2 cellular contexts compared by ENCODE assay signal in the genomic region with DNA sequence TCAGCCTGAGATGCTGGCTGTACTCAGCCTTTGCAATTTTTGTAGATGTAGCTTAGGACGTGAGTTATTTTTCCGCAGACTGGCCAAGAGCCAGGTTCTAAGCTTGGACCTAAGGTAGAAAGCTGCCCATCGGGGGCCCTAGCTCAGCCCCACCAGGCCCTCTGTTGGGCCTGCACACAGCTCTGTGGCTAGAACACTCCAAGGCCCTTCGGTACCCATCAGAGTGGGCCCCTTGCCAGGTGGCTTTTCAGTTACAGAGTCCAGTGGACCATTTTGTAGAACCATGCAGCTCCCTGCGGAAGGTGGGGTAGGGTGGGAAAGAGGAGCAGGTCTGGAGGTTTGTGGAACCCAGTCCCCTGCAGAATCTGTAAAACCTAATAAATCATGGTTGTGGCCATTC.
TF ChIP-seq lines count a peak whose summit lies in the region.

No MANE protein-coding gene starts in this region.

TF ChIP-seq in IMR-90, 13 proteins besides CTCF, POLR2A, EP300 and RAD21:
- TF ChIP-seq MXI1 (IDR thresholded peaks at IDR 0.05; ENCODE audit: borderline replicate concordance, low read depth, low read length) = no peak
- TF ChIP-seq NFE2L2 (IDR thresholded peaks at IDR 0.05; ENCODE audit: low read depth, low read length) = no peak
- TF ChIP-seq RFX5 (IDR thresholded peaks at IDR 0.05; ENCODE audit: low read depth, low read length) = no peak
- TF ChIP-seq CHD1 (IDR thresholded peaks at IDR 0.05; ENCODE audit: low read depth, low read length) = no peak
- no peak for TF ChIP-seq CEBPB (IDR thresholded peaks at IDR 0.05; ENCODE audit: low read depth, low read length)
- no peak for TF ChIP-seq ELK1 (IDR thresholded peaks at IDR 0.05; ENCODE audit: borderline replicate concordance, low read depth, low read length)
- TF ChIP-seq MAZ (IDR thresholded peaks at IDR 0.05; ENCODE audit: borderline replicate concordance, low read depth, low read length) = no peak
- TF ChIP-seq BHLHE40 (IDR thresholded peaks at IDR 0.05; ENCODE audit: low read depth, low read length) = no peak
- TF ChIP-seq USF2 (IDR thresholded peaks at IDR 0.05; ENCODE audit: low read depth, low read length) = no peak
- TF ChIP-seq RCOR1 (IDR thresholded peaks at IDR 0.05; ENCODE audit: insufficient replicate concordance, low read length) = no peak

TF ChIP-seq in GM12878, 131 proteins besides CTCF, POLR2A, EP300 and RAD21:
- TF ChIP-seq YBX1 (IDR thresholded peaks at IDR 0.05) = no peak
